11 cellular contexts compared by ENCODE assay signal in genomic region chr11:96303067-96303466, GRCh38. TPM values are rescaled to one million over a fixed set of nuclear protein-coding genes. Genes with fewer than 3 reads are reported as not detected.
A peak's percentile ranks its signal among the peaks of the same experiment; 100 is the strongest.
DNase-seq lines count a peak whose midpoint lies in the region; ATAC-seq, FAIRE-seq and TF ChIP-seq lines count a peak whose summit lies in the region.
"Had no signal": no experiment of that assay in that cellular context is flagged by ENCODE, and none has a peak within 500 bp of the region (broad histone marks: within the 10 kb centered on the region; RNA-seq: fewer than 3 reads in every experiment).

No MANE protein-coding gene starts in this region.

- intact Hi-C loops in GM12878 (cut with micrococcal nuclease; ENCODE audit: unreplicated experiment) (no loop called here), left colon (cut with DNase I, micrococcal nuclease) (no loop called here)

- POLR2A ChIA-PET in GM12878 (lab: Charles Lee): no interaction called here

- H4K20me1 ChIP-seq in GM12878 (ENCODE audit: control insufficient read depth, insufficient read depth): no peaks in the 10 kb centered on the region; the same call in 1 of the 2 replicates
- no peaks in the 10 kb centered on the region; the same call in 1 of the 2 replicates for H4K20me1 ChIP-seq in MM.1S (ENCODE audit: insufficient read depth, low read length)

- H3K9ac ChIP-seq in GM12878 (ENCODE audit: control insufficient read depth, insufficient read depth, low read length): no peak overlapping the region
- no peak overlapping the region for H3K9ac ChIP-seq in MM.1S (ENCODE audit: low read length)
- H3K9ac ChIP-seq: KMS-11 had no signal

- H3K9me2 ChIP-seq in MM.1S (replicated peaks; ENCODE audit: insufficient read depth, low read length): no peaks in the 10 kb centered on the region

- TF ChIP-seq RAD21 in GM12878 (IDR thresholded peaks at IDR 0.05; ENCODE audit: insufficient read depth, low read depth, low read length): no peak

- no peak overlapping the region for H2AFZ ChIP-seq in ACC112 (ENCODE audit: low read length, unreplicated experiment)
- H2AFZ ChIP-seq in GM12878 (ENCODE audit: control insufficient read depth, low read depth, low read length): no peak overlapping the region
- no peak overlapping the region for H2AFZ ChIP-seq in MM.1S (ENCODE audit: low read length)

- peak; percentile 32 for ATAC-seq in HG02610 (IDR thresholded peaks at IDR 0.05; ENCODE audit: unreplicated experiment)
- peak; percentile 44; the same call in 2 of the 3 replicates for ATAC-seq in GM12878
- peak; percentile 53 for ATAC-seq in left colon
- no peak for ATAC-seq in T-helper 17 cell

- H3K79me2 ChIP-seq in ACC112 (ENCODE audit: control insufficient read depth, insufficient read depth, low read length, unreplicated experiment) (peaks cover 76% of the 10 kb centered on the region), GM12878 (ENCODE audit: control insufficient read depth, insufficient read depth, low read length) (peaks cover 45% of the 10 kb centered on the region), MM.1S (ENCODE audit: low read length) (peaks cover 87% of the 10 kb centered on the region)

- peaks cover 65% of the 10 kb centered on the region for H3K4me1 ChIP-seq in ACC112 (ENCODE audit: control insufficient read depth, insufficient read depth, low read length, unreplicated experiment)
- H3K4me1 ChIP-seq in GM12878 (ENCODE audit: control insufficient read depth, insufficient read depth, low read length): no peaks in the 10 kb centered on the region; the same call in 1 of the 2 replicates
- no peaks in the 10 kb centered on the region for H3K4me1 ChIP-seq in MM.1S (ENCODE audit: low read length)
- H3K4me1 ChIP-seq in SJCRH30: no peaks in the 10 kb centered on the region; the same call in 1 of the 2 replicates
- H3K4me1 ChIP-seq: Caco-2 had no signal

- 0 out of 2 replicates have a peak, but pooled peaks cover 3% of the 10 kb centered on the region for H3K36me3 ChIP-seq in ACC112 (ENCODE audit: insufficient read depth, low read length)
- H3K36me3 ChIP-seq in GM12878 (ENCODE audit: control insufficient read depth in 2 of 2, insufficient read depth in 2 of 2, low read length in 1 of 2): 0 out of 4 replicates have a peak, but pooled peaks cover 0 to 3% of the 10 kb centered on the region in 2 experiments
- no peaks in the 10 kb centered on the region for H3K36me3 ChIP-seq in MM.1S (replicated peaks; ENCODE audit: insufficient read depth, low read length)
- H3K36me3 ChIP-seq in SJCRH30: no peaks in the 10 kb centered on the region

- no peak for FAIRE-seq in GM12878 (lab: Jason Lieb, UNC)

- H3K4me2 ChIP-seq in GM12878 (ENCODE audit: control insufficient read depth, insufficient read depth): no peak overlapping the region
- no peak overlapping the region for H3K4me2 ChIP-seq in MM.1S (ENCODE audit: low read depth, low read length)
- H3K4me2 ChIP-seq: KMS-11 had no signal

- H3K4me3 Mint-ChIP-seq in T-helper 17 cell: no peak overlapping the region
- H3K4me3 Mint-ChIP-seq: neural crest cell had no signal

- TF ChIP-seq EP300 in GM12878 (IDR thresholded peaks at IDR 0.05; ENCODE audit: borderline replicate concordance in 1 of 2, control insufficient read depth in 1 of 2, low read depth in 2 of 2, low read length in 2 of 2): no peak

- no peak for DNase-seq in GM12878 (ENCODE audit: low read depth, low spot score)
- no peak for DNase-seq in left colon
- DNase-seq in MM.1S: no peak
- DNase-seq in stimulated activated CD4-positive, alpha-beta T cell treated with anti-CD3 and anti-CD28 coated beads, Interleukin-15, amount 100 ng/mL, for 24 hours: no peak
- no peak for DNase-seq in T-helper 17 cell
- no peak for DNase-seq in SJCRH30
- DNase-seq: Caco-2 had no signal

- no peak for TF ChIP-seq POLR2A in GM12878 (IDR thresholded peaks at IDR 0.05; ENCODE audit: low read depth, low read length)

- H3K27me3 Mint-ChIP-seq in T-helper 17 cell: no peaks in the 10 kb centered on the region

- no peak overlapping the region for H3K27ac Mint-ChIP-seq in T-helper 17 cell

- in situ Hi-C loops in GM12878 (cut with MboI): no loop called here

- 93% methylated on average over 1 of the region's 1 CpG for WGBS in GM12878 (ENCODE audit: insufficient coverage, insufficient replicate concordance, low lambda C conversion rate, missing lambda C conversion rate)

- no peaks in the 10 kb centered on the region for H3F3A ChIP-seq in MM.1S (ENCODE audit: insufficient read depth, low read length)

- RAD21 ChIA-PET in GM12878 (lab: Charles Lee; ENCODE audit: unreplicated experiment): interaction anchor here (0.7 to 1.0 kb wide), 3 partner anchors 9 to 39 kb away, joined by 3 to 4 read pairs (median 3); no protein-coding TSS in a partner anchor

- SMC1A ChIA-PET in GM12878 (lab: Charles Lee; ENCODE audit: uncharacterized antibody, unreplicated experiment): interaction anchor here (1.0 to 1.6 kb wide), 2 partner anchors 9 to 32 kb away, joined by 3 to 7 read pairs; no protein-coding TSS in a partner anchor

- no peak for TF ChIP-seq CTCF in GM12878 (IDR thresholded peaks at IDR 0.05 in 2 of 3, conservative IDR thresholded peaks at IDR 0.05 in 1 of 3; ENCODE audit: control insufficient read depth in 2 of 3, extremely low read depth in 1 of 3, insufficient read depth in 1 of 3, low read depth in 3 of 3, low read length in 3 of 3)
- no peak for TF ChIP-seq CTCF in MM.1S (IDR thresholded peaks at IDR 0.05; ENCODE audit: low read length)

- no peaks in the 10 kb centered on the region for H3K9me3 ChIP-seq in GM12878 (replicated peaks; ENCODE audit: control insufficient read depth, insufficient read depth, low read length)
- no peaks in the 10 kb centered on the region for H3K9me3 ChIP-seq in MM.1S (replicated peaks; ENCODE audit: insufficient read depth, low read length)
- no peaks in the 10 kb centered on the region for H3K9me3 ChIP-seq in T-helper 17 cell (ENCODE audit: control insufficient read depth, low read length, poor library complexity, severe bottlenecking)
- no peaks in the 10 kb centered on the region for H3K9me3 ChIP-seq in SJCRH30 (replicated peaks)
- H3K9me3 ChIP-seq: Caco-2 had no signal

- peak overlapping the region; percentile 45 for H3K4me3 ChIP-seq in ACC112 (ENCODE audit: low read depth, low read length)
- no peak overlapping the region for H3K4me3 ChIP-seq in GM12878
- H3K4me3 ChIP-seq in MM.1S (ENCODE audit: low read length): no peak overlapping the region
- no peak overlapping the region for H3K4me3 ChIP-seq in SJCRH30

- CTCF ChIA-PET in GM12878 (lab: Yijun Ruan, JAX): interaction anchor here (0.8 kb wide), 1 partner anchor 91 kb away, joined by 3 read pairs; no protein-coding TSS in a partner anchor

- H3K27me3 ChIP-seq in ACC112 (ENCODE audit: insufficient read depth, low read length): no peaks in the 10 kb centered on the region
- no peaks in the 10 kb centered on the region for H3K27me3 ChIP-seq in GM12878 (replicated peaks in 1 of 2; ENCODE audit: control insufficient read depth in 2 of 2, insufficient read depth in 2 of 2, low read length in 1 of 2)
- H3K27me3 ChIP-seq in MM.1S (replicated peaks; ENCODE audit: insufficient read depth, low read length): no peaks in the 10 kb centered on the region
- no peaks in the 10 kb centered on the region for H3K27me3 ChIP-seq in SJCRH30

- H3K36me3 Mint-ChIP-seq in T-helper 17 cell (ENCODE audit: low read depth): peaks cover 7% of the 10 kb centered on the region

- peaks cover 38% of the 10 kb centered on the region for H3K4me1 Mint-ChIP-seq in T-helper 17 cell

- BruUV-seq in GM12878 (replicated peaks; lab: Mats Ljungman, UMichigan): no TSS peak

- H3K27ac ChIP-seq in ACC112 (ENCODE audit: low read depth, low read length): peak overlapping the region; percentile 90
- no peak overlapping the region for H3K27ac ChIP-seq in GM12878 (ENCODE audit: control insufficient read depth, insufficient read depth)
- H3K27ac ChIP-seq in MM.1S (ENCODE audit: low read length): no peak overlapping the region
- no peak overlapping the region for H3K27ac ChIP-seq in SJCRH30
- H3K27ac ChIP-seq: KMS-11 had no signal

TF ChIP-seq in GM12878, 131 proteins besides CTCF, POLR2A, EP300 and RAD21:
- TF ChIP-seq ASH2L (IDR thresholded peaks at IDR 0.05; ENCODE audit: borderline replicate concordance, low read depth) (no peak), IRF5 (IDR thresholded peaks at IDR 0.05; ENCODE audit: borderline replicate concordance) (no peak)

RNA-seq across cellular contexts. Expression of gene MAML2, which starts 39.9 kb away (rescaled TPM):
- 40.1 and 41.3 TPM in 2 replicates for total RNA-seq in GM12878 (2013; cell fraction: nucleolus; rRNA removed)
- total RNA-seq in GM12878 (2014; rRNA removed) (15.0 and 16.0 TPM in 2 replicates), GM12878 (2014; rRNA removed; fragmentation: Illumina TruSeq; extraction: Trizol) (11.4 and 12.6 TPM in 2 replicates), GM12878 (2021) (12.7 and 13.3 TPM in 2 replicates), left colon (10 to 100 TPM; 14.8 to 16.3 TPM), T-helper 17 cell (10 to 100 TPM; 29.2 to 34.9 TPM)
- 3.6 TPM for polyA plus RNA-seq in GM12878 (2011; ENCODE audit: low read depth)
- polyA plus RNA-seq in GM12878 (2011; rRNA removed) (12.5 and 15.1 TPM in 2 replicates), GM12878 (2014; fragmentation: Illumina TruSeq; extraction: Trizol) (14.1 and 14.8 TPM in 2 replicates), GM12878 (2014; fragmentation: Nextera tagmentation; extraction: Ambion mirVana) (1 to 10 TPM; 2.5 to 2.6 TPM), GM12878 (2014; rRNA removed) (12.7 and 13.2 TPM in 2 replicates), GM12878 (2016; fragmentation: Nextera tagmentation; extraction: Ambion mirVana) (1 to 10 TPM; 6.8 to 7.5 TPM)
- 15.6 and 18.7 TPM in 2 replicates for polyA plus RNA-seq in GM12878 (2011; cell fraction: cytosol; rRNA removed)
- polyA plus RNA-seq in GM12878 (2011; cell fraction: nucleus; rRNA removed): 14.3 and 15.4 TPM in 2 replicates
- 4.3 and 6.8 TPM in 2 replicates for polyA plus RNA-seq in GM12878 (2012)
- polyA minus RNA-seq in GM12878 (2011; rRNA and poly(A)+ RNA removed): 40.1 and 42.2 TPM in 2 replicates
- polyA minus RNA-seq in GM12878 (2011; cell fraction: cytosol; rRNA and poly(A)+ RNA removed): 13.3 and 17.5 TPM in 2 replicates
- 32.0 and 54.5 TPM in 2 replicates for polyA minus RNA-seq in GM12878 (2011; cell fraction: nucleus; rRNA and poly(A)+ RNA removed)
- 2.1 and 2.2 TPM in 2 replicates for total RNA-seq in SJCRH30 (2014; rRNA removed; shearing (Covaris generic))
